Comparison of ENCODE assay signal across 9 cellular contexts in genomic region chr7:73851410-73852338, GRCh38. TPM values are rescaled to one million over a fixed set of nuclear protein-coding genes. Genes with fewer than 3 reads are reported as not detected.
DNase-seq lines count a peak whose midpoint lies in the region; TF ChIP-seq lines count a peak whose summit lies in the region.
"Had no signal": no experiment of that assay in that cellular context is flagged by ENCODE, and none has a peak within 500 bp of the region (broad histone marks: within the 10 kb centered on the region; RNA-seq: fewer than 3 reads in every experiment).

No MANE protein-coding gene starts in this region.

- H3K9me3 ChIP-seq in GM23248 (ENCODE audit: low read depth) (no peaks in the 10 kb centered on the region), MM.1S (replicated peaks; ENCODE audit: insufficient read depth, low read length) (no peaks in the 10 kb centered on the region), tibial nerve (no peaks in the 10 kb centered on the region)

- H3K27me3 ChIP-seq in GM23248 (replicated peaks; ENCODE audit: insufficient read depth): no peaks in the 10 kb centered on the region
- peaks cover 5% of the 10 kb centered on the region; the same call in 1 of the 2 replicates for H3K27me3 ChIP-seq in MM.1S (replicated peaks; ENCODE audit: insufficient read depth, low read length)
- H3K27me3 ChIP-seq in tibial nerve: peaks cover 0 to 2% of the 10 kb centered on the region in 2 donors

- H3K27ac Mint-ChIP-seq in activated naive CD8-positive, alpha-beta T cell: peak overlapping the region; percentile 83

- peak overlapping the region; percentile 86 for H3K9ac ChIP-seq in GM23248
- peak overlapping the region; percentile 49; the same call in 1 of the 2 replicates for H3K9ac ChIP-seq in MM.1S (ENCODE audit: low read length)

- TF ChIP-seq POLR2A in tibial nerve (IDR thresholded peaks at IDR 0.05): no peak

- H3K4me1 Mint-ChIP-seq in activated naive CD8-positive, alpha-beta T cell (ENCODE audit: low read depth): peaks cover 16% of the 10 kb centered on the region

- peak in 1 of 2 donors; percentile 4 for TF ChIP-seq EP300 in tibial nerve (IDR thresholded peaks at IDR 0.05)

- no peak overlapping the region for H3K4me3 Mint-ChIP-seq in activated naive CD8-positive, alpha-beta T cell

- H3K4me3 ChIP-seq in GM23248 (peak overlapping the region; percentile 38), MM.1S (ENCODE audit: low read length) (no peak overlapping the region), tibial nerve (no peak overlapping the region)

- peaks cover 3% of the 10 kb centered on the region for H3K27me3 Mint-ChIP-seq in activated naive CD8-positive, alpha-beta T cell

- 8 to 21% methylated on average over 8 of the region's 8 CpGs for WGBS in GM23248 (ENCODE audit: low coverage in 1 of 2, low lambda C conversion rate in 2 of 2, missing lambda C conversion rate in 2 of 2), 2 experiments
- 33 to 38% methylated on average over 8 of the region's 8 CpGs for WGBS in tibial nerve, 2 donors

- H3F3A ChIP-seq in GM23248 (ENCODE audit: insufficient read depth) (peaks cover 21% of the 10 kb centered on the region), MM.1S (ENCODE audit: insufficient read depth, low read length) (peaks cover 8% of the 10 kb centered on the region)

- H3K79me2 ChIP-seq in GM23248 (ENCODE audit: insufficient read depth): no peaks in the 10 kb centered on the region
- no peaks in the 10 kb centered on the region for H3K79me2 ChIP-seq in MM.1S (ENCODE audit: low read length)

- peak overlapping the region; percentile 99 for H3K27ac ChIP-seq in GM23248
- H3K27ac ChIP-seq in MM.1S (ENCODE audit: low read length): peak overlapping the region; percentile 83
- H3K27ac ChIP-seq in tibial nerve: peak overlapping the region in 3 of 4 donors; percentile 62 to 80 (median 80)
- H3K27ac ChIP-seq: 22Rv1 had no signal

- no peaks in the 10 kb centered on the region for H3K36me3 Mint-ChIP-seq in activated naive CD8-positive, alpha-beta T cell

- H3K4me2 ChIP-seq in GM23248 (ENCODE audit: unreplicated experiment) (peak overlapping the region; percentile 74), MM.1S (ENCODE audit: low read depth, low read length) (peak overlapping the region; percentile 56)

- H3K4me1 ChIP-seq in GM23248 (ENCODE audit: insufficient read depth) (peaks cover 41% of the 10 kb centered on the region), MM.1S (ENCODE audit: low read length) (peaks cover 25% of the 10 kb centered on the region), tibial nerve (peaks cover 0 to 44% (median 9%) of the 10 kb centered on the region in 4 donors)

- no peak for TF ChIP-seq CTCF in MM.1S (IDR thresholded peaks at IDR 0.05; ENCODE audit: low read length)
- TF ChIP-seq CTCF in tibial nerve (IDR thresholded peaks at IDR 0.05): no peak

- no peaks in the 10 kb centered on the region for H3K9me3 Mint-ChIP-seq in activated naive CD8-positive, alpha-beta T cell (ENCODE audit: low read depth)

- no peaks in the 10 kb centered on the region for H4K20me1 ChIP-seq in GM23248 (ENCODE audit: insufficient read depth)
- no peaks in the 10 kb centered on the region for H4K20me1 ChIP-seq in MM.1S (ENCODE audit: insufficient read depth, low read length)

- H3K9me2 ChIP-seq in GM23248 (ENCODE audit: insufficient read depth) (no peaks in the 10 kb centered on the region), MM.1S (replicated peaks; ENCODE audit: insufficient read depth, low read length) (no peaks in the 10 kb centered on the region)

- DNase-seq in DMS153 (lab: John Stamatoyannopoulos, UW) (peak; percentile 32), DMS153 treated with DMSO at 0.1 percent for 48 hours (lab: John Stamatoyannopoulos, UW; ENCODE audit: unreplicated experiment) (no peak), GM23248 (peak; percentile 97), MM.1S (peak; percentile 86), iris pigment epithelial cell (ENCODE audit: low read depth) (peak; percentile 97), tibial nerve (ENCODE audit: low spot score in 2 of 2) (no peak), G401 (ENCODE audit: low spot score) (no peak)

- H2AFZ ChIP-seq in GM23248 (no peak overlapping the region), MM.1S (ENCODE audit: low read length) (0 out of 2 replicates have a peak overlapping the region, but pooled peaks have one; percentile 9)

- in situ Hi-C loops in GM23248 (cut with MboI): loop anchor here (25.0 kb wide), 2 partner anchors 239 to 536 kb away; partner anchors contain the start of gene MLXIPL
- in situ Hi-C loops in G401 (cut with HindIII; ENCODE audit: low sequenced_read_pairs): loop anchor here (25.0 kb wide), 1 partner anchor 161 kb away; no protein-coding TSS in a partner anchor

- H3K36me3 ChIP-seq in GM23248 (ENCODE audit: low read depth): no peaks in the 10 kb centered on the region
- H3K36me3 ChIP-seq in MM.1S (replicated peaks; ENCODE audit: insufficient read depth, low read length): no peaks in the 10 kb centered on the region
- no peaks in the 10 kb centered on the region for H3K36me3 ChIP-seq in tibial nerve

RNA-seq across cellular contexts. Expression of gene TMEM270, which starts 9.3 kb away (rescaled TPM):
- total RNA-seq in GM23248 (2014; rRNA removed; shearing (Covaris generic)): not detected in 2 replicates
- polyA plus RNA-seq in GM23248 (2016; fragmentation: Nextera tagmentation; extraction: Ambion mirVana): not detected in 2 replicates
- not detected for total RNA-seq in tibial nerve
- total RNA-seq in G401 (2014; rRNA removed; shearing (Covaris generic)): not detected in 2 replicates

RNA-seq across cellular contexts. Expression of gene METTL27, which starts 9.4 kb away (rescaled TPM):
- total RNA-seq in GM23248 (2014; rRNA removed; shearing (Covaris generic)): 3.5 and 5.3 TPM in 2 replicates
- 6.0 and 6.5 TPM in 2 replicates for polyA plus RNA-seq in GM23248 (2016; fragmentation: Nextera tagmentation; extraction: Ambion mirVana)
- 1 to 10 TPM in 3 of 4 donors, not detected in 1; 3.6 to 9.2 (median 9.0) TPM for total RNA-seq in tibial nerve
- not detected in 2 replicates for total RNA-seq in G401 (2014; rRNA removed; shearing (Covaris generic))

RNA-seq across cellular contexts. Expression of gene CLDN4, which starts 20.9 kb away (rescaled TPM):
- not detected in 2 replicates for total RNA-seq in GM23248 (2014; rRNA removed; shearing (Covaris generic))
- 0.06 and 0.10 TPM in 2 replicates for polyA plus RNA-seq in GM23248 (2016; fragmentation: Nextera tagmentation; extraction: Ambion mirVana)
- 1 to 10 TPM in 1 of 4 donors, under 1 TPM in 2, not detected in 1; 0.42 to 2.0 (median 0.66) TPM for total RNA-seq in tibial nerve
- 1.6 and 2.8 TPM in 2 replicates for total RNA-seq in G401 (2014; rRNA removed; shearing (Covaris generic))

Comparison
In these comparisons a context has a peak if more than half of its experiments do, and no peak if none do; other contexts are left out.
1. DNase-seq: peak in DMS153 (single experiment), GM23248 (single experiment), MM.1S (single experiment) and iris pigment epithelial cell (single experiment); none in DMS153 treated with DMSO at 0.1 percent for 48 hours (single experiment), tibial nerve (0 of 2) and G401 (single experiment).
2. Peak in every context shown above with its lines, with median percentiles within 50 percentile points of each other: H3K27ac ChIP-seq.